ENCODE assay signal across 12 cellular contexts in the genomic region with DNA sequence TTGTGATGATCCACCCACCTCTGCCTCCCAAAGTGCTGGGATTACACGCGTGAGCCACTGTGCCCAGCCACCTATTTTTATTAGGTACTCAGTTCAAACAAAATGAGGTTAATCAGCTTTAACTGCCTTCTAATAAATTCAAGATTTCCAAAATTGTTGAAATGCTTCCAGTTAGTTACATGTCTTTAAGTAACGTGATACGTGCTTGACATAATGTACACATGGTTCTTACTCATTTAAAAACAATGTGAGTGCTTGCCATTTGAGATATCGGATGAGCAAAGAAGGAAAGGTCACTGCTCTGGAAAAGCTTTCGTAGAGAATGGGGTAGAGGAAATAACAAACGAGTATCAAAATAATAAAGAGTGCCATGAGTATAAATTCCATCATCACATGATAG.
DNase-seq lines count a peak whose midpoint lies in the region; ATAC-seq and TF ChIP-seq lines count a peak whose summit lies in the region.
"Had no signal": no experiment of that assay in that cellular context is flagged by ENCODE, and none has a peak within 500 bp of the region (broad histone marks: within the 10 kb centered on the region; RNA-seq: fewer than 3 reads in every experiment).

No MANE protein-coding gene starts in this region.

- POLR2A ChIA-PET in AG04450 (lab: Yijun Ruan, JAX) = interaction anchor here (1.1 to 1.2 kb wide), 2 partner anchors 73 to 83 kb away, joined by 3 to 5 read pairs; a partner anchor contains a TSS
- POLR2A ChIA-PET in HEK293 (lab: Yijun Ruan, JAX) = interaction anchor here (0.5 kb wide), 1 partner anchor 31 kb away, joined by 3 read pairs; no protein-coding TSS in a partner anchor

- DNase-seq in AG04450 (ENCODE audit: low read depth, low spot score) = peak; percentile 72
- peak; percentile 88 for DNase-seq in adipocyte (ENCODE audit: low read depth)
- DNase-seq in right atrium auricular region (ENCODE audit: low spot score) = no peak
- no peak for DNase-seq in kidney glomerular epithelial cell (lab: John Stamatoyannopoulos, UW)
- no peak for DNase-seq in stimulated activated naive CD4-positive, alpha-beta T cell (lab: John Stamatoyannopoulos, UW)
- DNase-seq: anterior cingulate cortex; DMS79; NCI-H1694; stimulated activated CD4-positive, alpha-beta T cell treated with anti-CD3 and anti-CD28 coated beads, Interleukin-2, amount 100 ng/mL, for 24 hours had no signal

- CTCF ChIA-PET in AG04450 (lab: Charles Lee) (interaction anchor here (0.6 kb wide), 2 partner anchors 168 to 434 kb away, joined by 3 read pairs; no protein-coding TSS in a partner anchor), HEK293 (lab: Yijun Ruan, JAX) (no interaction called here)

- H3K27me3 ChIP-seq in AG04450 (ENCODE audit: control insufficient read depth, insufficient read depth, low read length) (no peaks in the 10 kb centered on the region), adipocyte (replicated peaks; ENCODE audit: control insufficient read depth, insufficient read depth, low read length) (no peaks in the 10 kb centered on the region), right atrium auricular region (no peaks in the 10 kb centered on the region)

- ATAC-seq in GM19467 (IDR thresholded peaks at IDR 0.05; ENCODE audit: unreplicated experiment) (no peak), GM18519 (IDR thresholded peaks at IDR 0.05; ENCODE audit: low FRiP score, unreplicated experiment) (no peak)

- H3K4me1 ChIP-seq in HEK293 (ENCODE audit: control insufficient read depth, insufficient read depth, low read length) (peaks cover 6% of the 10 kb centered on the region; the same call in 1 of the 2 replicates), adipocyte (ENCODE audit: control insufficient read depth, insufficient read depth, low read length) (peaks cover 5% of the 10 kb centered on the region), right atrium auricular region (no peaks in the 10 kb centered on the region)

- H3K9ac ChIP-seq in adipocyte (ENCODE audit: low read length) = no peak overlapping the region

- H3K36me3 ChIP-seq in HEK293 (ENCODE audit: control insufficient read depth in 2 of 2, insufficient read depth in 1 of 2, low read length in 2 of 2) (peaks cover 23 to 29% of the 10 kb centered on the region in 2 experiments), adipocyte (ENCODE audit: control insufficient read depth, insufficient read depth, low read length, severe bottlenecking) (peaks cover 76% of the 10 kb centered on the region), right atrium auricular region (peaks cover 37% of the 10 kb centered on the region)

- H3K9me3 ChIP-seq in AG04450 (ENCODE audit: control insufficient read depth, insufficient read depth, low read length) = no peaks in the 10 kb centered on the region
- H3K9me3 ChIP-seq in HEK293 (ENCODE audit: control insufficient read depth, insufficient read depth, low read depth, low read length) = no peaks in the 10 kb centered on the region
- H3K9me3 ChIP-seq in adipocyte (ENCODE audit: control insufficient read depth, low read length) = no peaks in the 10 kb centered on the region
- H3K9me3 ChIP-seq in right atrium auricular region = no peaks in the 10 kb centered on the region

- H3K4me3 ChIP-seq in AG04450 (ENCODE audit: low read depth, low read length) (no peak overlapping the region), HEK293 (ENCODE audit: low read depth, low read length) (no peak overlapping the region), adipocyte (ENCODE audit: low read length) (no peak overlapping the region), right atrium auricular region (no peak overlapping the region)

- peak overlapping the region; percentile 71 for H3K27ac ChIP-seq in AG04450 (ENCODE audit: low read depth, low read length)
- no peak overlapping the region for H3K27ac ChIP-seq in HEK293 (ENCODE audit: extremely low read depth, low read depth, low read length)
- H3K27ac ChIP-seq in right atrium auricular region = peak overlapping the region; percentile 27 to 76

- TF ChIP-seq CTCF in AG04450 (IDR thresholded peaks at IDR 0.05; ENCODE audit: low read depth, low read length) (no peak), HEK293 (tag by site-specific recombination; IDR thresholded peaks at IDR 0.05) (no peak), right atrium auricular region (IDR thresholded peaks at IDR 0.05) (no peak)

TF ChIP-seq in HEK293, 187 proteins besides CTCF, POLR2A, EP300 and RAD21 (continues in another document):
- TF ChIP-seq ZNF521 (tag by site-specific recombination; IDR thresholded peaks at IDR 0.05) = no peak
- peak; percentile 81 for TF ChIP-seq SP7 (tag by site-specific recombination; IDR thresholded peaks at IDR 0.05)
- TF ChIP-seq, protein P1, sequence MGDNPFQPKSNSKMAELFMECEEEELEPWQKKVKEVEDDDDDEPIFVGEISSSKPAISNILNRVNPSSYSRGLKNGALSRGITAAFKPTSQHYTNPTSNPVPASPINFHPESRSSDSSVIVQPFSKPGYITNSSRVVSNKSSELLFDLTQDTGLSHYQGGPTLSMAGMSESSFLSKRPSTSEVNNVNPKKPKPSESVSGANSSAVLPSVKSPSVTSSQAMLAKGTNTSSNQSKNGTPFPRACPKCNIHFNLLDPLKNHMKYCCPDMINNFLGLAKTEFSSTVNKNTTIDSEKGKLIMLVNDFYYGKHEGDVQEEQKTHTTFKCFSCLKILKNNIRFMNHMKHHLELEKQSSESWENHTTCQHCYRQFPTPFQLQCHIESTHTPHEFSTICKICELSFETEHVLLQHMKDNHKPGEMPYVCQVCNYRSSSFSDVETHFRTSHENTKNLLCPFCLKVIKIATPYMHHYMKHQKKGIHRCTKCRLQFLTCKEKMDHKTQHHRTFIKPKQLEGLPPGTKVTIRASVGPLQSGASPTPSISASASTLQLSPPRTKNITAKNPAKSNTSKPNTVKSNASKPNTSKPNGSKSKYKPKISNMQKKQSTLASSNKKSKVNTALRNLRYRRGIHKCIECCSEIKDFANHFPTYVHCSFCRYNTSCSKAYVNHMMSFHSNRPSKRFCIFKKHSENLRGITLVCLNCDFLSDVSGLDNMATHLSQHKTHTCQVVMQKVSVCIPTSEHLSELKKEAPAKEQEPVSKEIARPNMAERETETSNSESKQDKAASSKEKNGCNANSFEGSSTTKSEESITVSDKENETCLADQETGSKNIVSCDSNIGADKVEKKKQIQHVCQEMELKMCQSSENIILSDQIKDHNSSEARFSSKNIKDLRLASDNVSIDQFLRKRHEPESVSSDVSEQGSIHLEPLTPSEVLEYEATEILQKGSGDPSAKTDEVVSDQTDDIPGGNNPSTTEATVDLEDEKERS (tag by site-specific recombination; IDR thresholded peaks at IDR 0.05) = 0 out of 2 replicates have a peak, but pooled peaks have one; percentile 39
- TF ChIP-seq, protein P2, sequence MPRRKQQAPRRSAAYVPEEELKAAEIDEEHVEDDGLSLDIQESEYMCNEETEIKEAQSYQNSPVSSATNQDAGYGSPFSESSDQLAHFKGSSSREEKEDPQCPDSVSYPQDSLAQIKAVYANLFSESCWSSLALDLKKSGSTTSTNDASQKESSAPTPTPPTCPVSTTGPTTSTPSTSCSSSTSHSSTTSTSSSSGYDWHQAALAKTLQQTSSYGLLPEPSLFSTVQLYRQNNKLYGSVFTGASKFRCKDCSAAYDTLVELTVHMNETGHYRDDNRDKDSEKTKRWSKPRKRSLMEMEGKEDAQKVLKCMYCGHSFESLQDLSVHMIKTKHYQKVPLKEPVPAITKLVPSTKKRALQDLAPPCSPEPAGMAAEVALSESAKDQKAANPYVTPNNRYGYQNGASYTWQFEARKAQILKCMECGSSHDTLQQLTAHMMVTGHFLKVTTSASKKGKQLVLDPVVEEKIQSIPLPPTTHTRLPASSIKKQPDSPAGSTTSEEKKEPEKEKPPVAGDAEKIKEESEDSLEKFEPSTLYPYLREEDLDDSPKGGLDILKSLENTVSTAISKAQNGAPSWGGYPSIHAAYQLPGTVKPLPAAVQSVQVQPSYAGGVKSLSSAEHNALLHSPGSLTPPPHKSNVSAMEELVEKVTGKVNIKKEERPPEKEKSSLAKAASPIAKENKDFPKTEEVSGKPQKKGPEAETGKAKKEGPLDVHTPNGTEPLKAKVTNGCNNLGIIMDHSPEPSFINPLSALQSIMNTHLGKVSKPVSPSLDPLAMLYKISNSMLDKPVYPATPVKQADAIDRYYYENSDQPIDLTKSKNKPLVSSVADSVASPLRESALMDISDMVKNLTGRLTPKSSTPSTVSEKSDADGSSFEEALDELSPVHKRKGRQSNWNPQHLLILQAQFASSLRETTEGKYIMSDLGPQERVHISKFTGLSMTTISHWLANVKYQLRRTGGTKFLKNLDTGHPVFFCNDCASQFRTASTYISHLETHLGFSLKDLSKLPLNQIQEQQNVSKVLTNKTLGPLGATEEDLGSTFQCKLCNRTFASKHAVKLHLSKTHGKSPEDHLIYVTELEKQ (tag by site-specific recombination; IDR thresholded peaks at IDR 0.05; ENCODE audit: borderline replicate concordance) = peak; percentile 32; the same call in 1 of the 2 replicates
- TF ChIP-seq, protein P3, sequence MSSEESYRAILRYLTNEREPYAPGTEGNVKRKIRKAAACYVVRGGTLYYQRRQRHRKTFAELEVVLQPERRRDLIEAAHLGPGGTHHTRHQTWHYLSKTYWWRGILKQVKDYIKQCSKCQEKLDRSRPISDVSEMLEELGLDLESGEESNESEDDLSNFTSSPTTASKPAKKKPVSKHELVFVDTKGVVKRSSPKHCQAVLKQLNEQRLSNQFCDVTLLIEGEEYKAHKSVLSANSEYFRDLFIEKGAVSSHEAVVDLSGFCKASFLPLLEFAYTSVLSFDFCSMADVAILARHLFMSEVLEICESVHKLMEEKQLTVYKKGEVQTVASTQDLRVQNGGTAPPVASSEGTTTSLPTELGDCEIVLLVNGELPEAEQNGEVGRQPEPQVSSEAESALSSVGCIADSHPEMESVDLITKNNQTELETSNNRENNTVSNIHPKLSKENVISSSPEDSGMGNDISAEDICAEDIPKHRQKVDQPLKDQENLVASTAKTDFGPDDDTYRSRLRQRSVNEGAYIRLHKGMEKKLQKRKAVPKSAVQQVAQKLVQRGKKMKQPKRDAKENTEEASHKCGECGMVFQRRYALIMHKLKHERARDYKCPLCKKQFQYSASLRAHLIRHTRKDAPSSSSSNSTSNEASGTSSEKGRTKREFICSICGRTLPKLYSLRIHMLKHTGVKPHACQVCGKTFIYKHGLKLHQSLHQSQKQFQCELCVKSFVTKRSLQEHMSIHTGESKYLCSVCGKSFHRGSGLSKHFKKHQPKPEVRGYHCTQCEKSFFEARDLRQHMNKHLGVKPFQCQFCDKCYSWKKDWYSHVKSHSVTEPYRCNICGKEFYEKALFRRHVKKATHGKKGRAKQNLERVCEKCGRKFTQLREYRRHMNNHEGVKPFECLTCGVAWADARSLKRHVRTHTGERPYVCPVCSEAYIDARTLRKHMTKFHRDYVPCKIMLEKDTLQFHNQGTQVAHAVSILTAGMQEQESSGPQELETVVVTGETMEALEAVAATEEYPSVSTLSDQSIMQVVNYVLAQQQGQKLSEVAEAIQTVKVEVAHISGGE (tag by site-specific recombination; conservative IDR thresholded peaks at IDR 0.05; ENCODE audit: low read depth) = no peak
- TF ChIP-seq ZNF529 (tag by site-specific recombination; IDR thresholded peaks at IDR 0.05; ENCODE audit: insufficient replicate concordance) = no peak
- no peak for TF ChIP-seq ZNF621 (tag by site-specific recombination; IDR thresholded peaks at IDR 0.05)

Comparison
In these comparisons a context has a peak if more than half of its experiments do, and no peak if none do; other contexts are left out.
1. DNase-seq: peak in AG04450 (single experiment) and adipocyte (single experiment); none in right atrium auricular region (single experiment), kidney glomerular epithelial cell (single experiment) and stimulated activated naive CD4-positive, alpha-beta T cell (0 of 6).